In the genomic region with DNA sequence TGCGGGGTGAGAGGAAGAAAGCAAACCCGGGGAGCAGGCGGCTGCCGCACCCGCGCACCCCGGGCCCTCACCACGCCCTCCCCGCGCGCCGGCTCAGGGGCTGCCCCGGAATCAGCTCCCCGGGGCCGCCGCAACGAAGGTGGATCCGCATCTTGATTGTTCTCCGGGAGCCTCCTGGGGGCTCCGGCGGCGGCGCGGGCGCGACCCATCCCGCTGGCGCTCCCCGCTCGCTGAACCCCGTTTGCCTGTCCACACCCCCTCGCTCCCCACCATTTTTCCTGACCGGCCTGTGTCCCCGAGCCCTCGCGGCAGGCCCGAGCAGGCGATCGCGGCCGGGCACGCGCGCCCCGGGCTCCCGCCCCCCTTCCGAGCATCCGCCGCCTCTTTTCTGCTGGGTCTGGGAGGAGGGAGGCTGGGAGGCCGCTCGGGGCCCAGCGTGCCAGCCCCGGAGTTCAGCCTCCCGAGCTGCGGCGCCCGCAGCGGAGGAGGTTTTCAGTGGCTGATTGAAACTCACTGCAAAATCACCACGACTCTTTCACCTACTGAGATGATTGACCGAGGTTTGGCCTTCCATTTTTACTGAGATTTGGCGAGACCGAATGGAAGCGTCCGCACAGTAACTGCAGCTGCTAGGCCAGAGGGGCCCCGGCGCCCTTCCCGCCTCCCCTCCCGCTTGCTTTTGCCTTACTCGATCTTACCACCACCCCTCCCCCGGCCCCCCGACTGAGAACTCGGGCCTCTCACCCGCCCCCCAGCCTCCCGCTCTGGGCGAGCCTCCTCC, we compare ENCODE assay signal across 8 cellular contexts. TPM values are rescaled to one million over a fixed set of nuclear protein-coding genes. Genes with fewer than 3 reads are reported as not detected.
A peak's percentile ranks its signal among the peaks of the same experiment; 100 is the strongest.
DNase-seq lines count a peak whose midpoint lies in the region; ATAC-seq and TF ChIP-seq lines count a peak whose summit lies in the region.

No MANE protein-coding gene starts in this region.

- no peaks in the 10 kb centered on the region for H3K9me3 Mint-ChIP-seq in CD4-positive, alpha-beta T cell

- no peaks in the 10 kb centered on the region for H3K36me3 Mint-ChIP-seq in CD4-positive, alpha-beta T cell (ENCODE audit: low read depth)

- intact Hi-C loops in CD4-positive, alpha-beta T cell (cut with DNase I, micrococcal nuclease) = no loop called here

- CTCF ChIA-PET in AG04450 (lab: Charles Lee) = no interaction called here
- CTCF ChIA-PET in CD4-positive, alpha-beta T cell (lab: Charles Lee) = no interaction called here

- DNase-seq in AG04450 (ENCODE audit: low read depth, low spot score) = no peak
- DNase-seq in astrocyte of the cerebellum (ENCODE audit: low read depth) = no peak
- no peak for DNase-seq in lung (ENCODE audit: low spot score)
- no peak for DNase-seq in CD4-positive, alpha-beta T cell

- TF ChIP-seq CTCF in AG04450 (IDR thresholded peaks at IDR 0.05; ENCODE audit: low read depth, low read length) (no peak), astrocyte of the cerebellum (IDR thresholded peaks at IDR 0.05; ENCODE audit: low read depth, low read length, missing control alignments) (no peak), lung (IDR thresholded peaks at IDR 0.05; ENCODE audit: control extremely low read depth, extremely low read depth) (no peak)
- no peak for TF ChIP-seq CTCF in CD4-positive, alpha-beta T cell (IDR thresholded peaks at IDR 0.05)

- peaks cover 69% of the 10 kb centered on the region for H3K27me3 Mint-ChIP-seq in CD4-positive, alpha-beta T cell

- H3K27ac ChIP-seq in AG04450 (ENCODE audit: low read depth, low read length) = peak overlapping the region; percentile 75
- H3K27ac ChIP-seq in lung (ENCODE audit: low read depth in 1 of 2, low read length in 1 of 2) = peak overlapping the region in 1 of 2 donors; percentile 77
- H3K27ac ChIP-seq in CD4-positive, alpha-beta T cell (ENCODE audit: low read depth, low read length) = no peak overlapping the region

- no peak overlapping the region for H3K4me3 Mint-ChIP-seq in CD4-positive, alpha-beta T cell

- H3K9me3 ChIP-seq in AG04450 (ENCODE audit: control insufficient read depth, insufficient read depth, low read length) = no peaks in the 10 kb centered on the region; the same call in 1 of the 2 replicates
- H3K9me3 ChIP-seq in lung (ENCODE audit: control insufficient read depth in 2 of 2, insufficient read depth in 1 of 2, low read length in 1 of 2) = peaks cover 0 to 2% of the 10 kb centered on the region in 2 donors
- no peaks in the 10 kb centered on the region for H3K9me3 ChIP-seq in CD4-positive, alpha-beta T cell (ENCODE audit: control insufficient read depth, low read length)

- no peaks in the 10 kb centered on the region for H3K36me3 ChIP-seq in lung (ENCODE audit: control insufficient read depth in 2 of 2, insufficient read depth in 2 of 2, low read length in 2 of 2)

- ATAC-seq in HG03520 (IDR thresholded peaks at IDR 0.05; ENCODE audit: unreplicated experiment) (peak; percentile 41), lung (ENCODE audit: insufficient read depth, low FRiP score) (peak; percentile 32), esophagus mucosa (no peak), HG02981 (IDR thresholded peaks at IDR 0.05; ENCODE audit: unreplicated experiment) (no peak), HG03108 (IDR thresholded peaks at IDR 0.05; ENCODE audit: unreplicated experiment) (no peak)
- ATAC-seq in CD4-positive, alpha-beta T cell (ENCODE audit: poor library complexity) = no peak

- peaks cover 6% of the 10 kb centered on the region for H3K4me1 Mint-ChIP-seq in CD4-positive, alpha-beta T cell (ENCODE audit: low read depth)

- WGBS in lung, 2 donors = 5 to 6% methylated on average over 58 to 75 of the region's 75 CpGs

- H3K4me3 ChIP-seq in AG04450 (ENCODE audit: low read depth, low read length) (peak overlapping the region; percentile 78), astrocyte of the cerebellum (ENCODE audit: low read depth, low read length) (peak overlapping the region; percentile 69), lung (no peak overlapping the region)

- H3K27ac Mint-ChIP-seq in CD4-positive, alpha-beta T cell = no peak overlapping the region

- POLR2A ChIA-PET in AG04450 (lab: Yijun Ruan, JAX) = interaction anchor here (1.5 kb wide), 1 partner anchor 189 kb away, joined by 3 read pairs; no protein-coding TSS in a partner anchor
- POLR2A ChIA-PET in CD4-positive, alpha-beta T cell (lab: Charles Lee) = no interaction called here

- peaks cover 0 to 28% of the 10 kb centered on the region in 2 donors for H3K4me1 ChIP-seq in lung (ENCODE audit: control insufficient read depth in 2 of 2, insufficient read depth in 2 of 2, low read length in 2 of 2)

- H3K27me3 ChIP-seq in AG04450 (ENCODE audit: control insufficient read depth, insufficient read depth, low read length) (no peaks in the 10 kb centered on the region), lung (ENCODE audit: control insufficient read depth, insufficient read depth) (peaks cover 18% of the 10 kb centered on the region)
- H3K27me3 ChIP-seq in CD4-positive, alpha-beta T cell (ENCODE audit: control insufficient read depth, insufficient read depth, low read length) = peaks cover 60% of the 10 kb centered on the region

- in situ Hi-C loops in astrocyte of the cerebellum (cut with HindIII; ENCODE audit: low sequenced_read_pairs) = no loop called here

RNA-seq across cellular contexts. Expression of a gene that starts 4.7 kb away (rescaled TPM):
- polyA plus RNA-seq in AG04450 (2011; rRNA removed) (2.3 and 2.8 TPM in 2 replicates), lung (under 1 TPM in 1 of 2 donors, not detected in 1; 0.05 TPM)
- polyA minus RNA-seq in AG04450 (2011; rRNA and poly(A)+ RNA removed) = 4.7 and 6.9 TPM in 2 replicates
- total RNA-seq in lung (10 to 100 TPM in 1 of 2 donors, under 1 TPM in 1; 0.06 to 13.3 TPM), esophagus mucosa (not detected)
- not detected for total RNA-seq in CD4-positive, alpha-beta T cell

Comparison
In these comparisons a context has a peak if more than half of its experiments do, and no peak if none do; other contexts are left out.
1. ATAC-seq: peak in HG03520 (single experiment) and lung (single experiment); none in esophagus mucosa (single experiment), CD4-positive, alpha-beta T cell (single experiment), HG02981 (single experiment) and HG03108 (single experiment).